Comparison of ENCODE assay signal across 23 cellular contexts in genomic region chr7:101487753-101488152, GRCh38.
"Had no signal": no experiment of that assay in that cellular context is flagged by ENCODE, and none has a peak within 500 bp of the region (broad histone marks: within the 10 kb centered on the region; RNA-seq: fewer than 3 reads in every experiment).

No MANE protein-coding gene starts in this region.

- H3K4me3 ChIP-seq: K562, Peyer's patch had no signal

- H3K36me3 ChIP-seq: Peyer's patch had no signal

- H3K9me3 ChIP-seq: Peyer's patch had no signal

- DNase-seq: activated B cell treated with CpG ODN at 0.5 μM for 24 hours; activated CD4-positive, alpha-beta memory T cell treated with anti-CD3 and anti-CD28 coated beads, Interleukin-2, amount 10 ng/mL, durations not matched to agents 7 days and 5 days; activated CD4-positive, alpha-beta T cell treated with anti-CD3 and anti-CD28 coated beads, Interleukin-2, amount 50 U/mL, for 1 hour; activated gamma-delta T cell treated with Interleukin-2 at 50 U/mL for 16 hours; activated naive CD4-positive, alpha-beta T cell treated with anti-CD3 and anti-CD28 coated beads, Interleukin-2, amount 10 ng/mL, durations not matched to agents 7 days and 5 days; activated naive CD8-positive, alpha-beta T cell treated with anti-CD3 and anti-CD28 coated beads for 36 hours; activated T-cell treated with anti-CD3 and anti-CD28 coated beads for 4 hours; activated T-cell treated with anti-CD3 and anti-CD28 coated beads, Interleukin-2, amount 50 U/mL, for 48 hours; Kasumi-1; NCI-H1105 treated with DMSO at 0.1 percent for 48 hours; NCI-H1436 treated with DMSO at 0.1 percent for 48 hours; NCI-H187; NCI-H2081; NCI-H510A treated with DMSO at 0.1 percent for 48 hours; NCI-H69; NK-92 treated with Interleukin-12 subunit alpha and Interleukin-12 subunit beta, amount 100 ng/mL, for 24 hours; OCI-M1; Peyer's patch; SHP77 had no signal

- H3K4me3 Mint-ChIP-seq: activated B cell treated with CpG ODN at 0.5 μM for 24 hours; activated CD4-positive, alpha-beta memory T cell treated with anti-CD3 and anti-CD28 coated beads, Interleukin-2, amount 10 ng/mL, durations not matched to agents 7 days and 5 days; activated naive CD4-positive, alpha-beta T cell treated with anti-CD3 and anti-CD28 coated beads, Interleukin-2, amount 10 ng/mL, durations not matched to agents 7 days and 5 days; activated naive CD8-positive, alpha-beta T cell treated with anti-CD3 and anti-CD28 coated beads for 36 hours; activated T-helper 17 cell treated with anti-CD3 and anti-CD28 coated beads, Interleukin-2, amount 50 U/mL, for 72 hours; T-helper 1 cell treated with Interleukin-12 subunit alpha and Interleukin-12 subunit beta and Interleukin-4 antibody, amounts not matched to agents 30 μg/mL and 1 μg/mL, for 36 hours had no signal

- ATAC-seq: activated T-helper 17 cell treated with anti-CD3 and anti-CD28 coated beads, Interleukin-2, amount 50 U/mL, for 72 hours; K562 had no signal

- H3K4me1 Mint-ChIP-seq: activated B cell treated with CpG ODN at 0.5 μM for 24 hours; activated CD4-positive, alpha-beta memory T cell treated with anti-CD3 and anti-CD28 coated beads, Interleukin-2, amount 10 ng/mL, durations not matched to agents 7 days and 5 days; activated naive CD4-positive, alpha-beta T cell treated with anti-CD3 and anti-CD28 coated beads, Interleukin-2, amount 10 ng/mL, durations not matched to agents 7 days and 5 days; activated naive CD8-positive, alpha-beta T cell treated with anti-CD3 and anti-CD28 coated beads for 36 hours; activated T-helper 17 cell treated with anti-CD3 and anti-CD28 coated beads, Interleukin-2, amount 50 U/mL, for 72 hours had no signal

- H3K9me3 Mint-ChIP-seq: activated B cell treated with CpG ODN at 0.5 μM for 24 hours; activated CD4-positive, alpha-beta memory T cell treated with anti-CD3 and anti-CD28 coated beads, Interleukin-2, amount 10 ng/mL, durations not matched to agents 7 days and 5 days; activated naive CD4-positive, alpha-beta T cell treated with anti-CD3 and anti-CD28 coated beads, Interleukin-2, amount 10 ng/mL, durations not matched to agents 7 days and 5 days; activated naive CD8-positive, alpha-beta T cell treated with anti-CD3 and anti-CD28 coated beads for 36 hours; activated T-helper 17 cell treated with anti-CD3 and anti-CD28 coated beads, Interleukin-2, amount 50 U/mL, for 72 hours; T-helper 1 cell treated with Interleukin-12 subunit alpha and Interleukin-12 subunit beta and Interleukin-4 antibody, amounts not matched to agents 30 μg/mL and 1 μg/mL, for 36 hours had no signal

- H3K27me3 Mint-ChIP-seq: activated CD4-positive, alpha-beta memory T cell treated with anti-CD3 and anti-CD28 coated beads, Interleukin-2, amount 10 ng/mL, durations not matched to agents 7 days and 5 days had no signal

- H3K27me3 ChIP-seq: Peyer's patch had no signal

- H3K27ac Mint-ChIP-seq: activated B cell treated with CpG ODN at 0.5 μM for 24 hours; activated CD4-positive, alpha-beta memory T cell treated with anti-CD3 and anti-CD28 coated beads, Interleukin-2, amount 10 ng/mL, durations not matched to agents 7 days and 5 days; activated naive CD4-positive, alpha-beta T cell treated with anti-CD3 and anti-CD28 coated beads, Interleukin-2, amount 10 ng/mL, durations not matched to agents 7 days and 5 days; activated naive CD8-positive, alpha-beta T cell treated with anti-CD3 and anti-CD28 coated beads for 36 hours; activated T-helper 17 cell treated with anti-CD3 and anti-CD28 coated beads, Interleukin-2, amount 50 U/mL, for 72 hours; T-helper 1 cell treated with Interleukin-12 subunit alpha and Interleukin-12 subunit beta and Interleukin-4 antibody, amounts not matched to agents 30 μg/mL and 1 μg/mL, for 36 hours had no signal

- H3K27ac ChIP-seq: Peyer's patch, RWPE1 had no signal

- H3K36me3 Mint-ChIP-seq: activated naive CD4-positive, alpha-beta T cell treated with anti-CD3 and anti-CD28 coated beads, Interleukin-2, amount 10 ng/mL, durations not matched to agents 7 days and 5 days; activated naive CD8-positive, alpha-beta T cell treated with anti-CD3 and anti-CD28 coated beads for 36 hours had no signal

- H3K4me1 ChIP-seq: Peyer's patch had no signal
